ENCODE assay signal across 19 cellular contexts in genomic region chrX:108156082-108156481, GRCh38.
"Had no signal": no experiment of that assay in that cellular context is flagged by ENCODE, and none has a peak within 500 bp of the region (broad histone marks: within the 10 kb centered on the region; RNA-seq: fewer than 3 reads in every experiment).

No MANE protein-coding gene starts in this region.

- H3K4me2 ChIP-seq: SK-N-SH had no signal

- H3K36me3 ChIP-seq: MG63 had no signal

- DNase-seq: Karpas-422, KBM-7, MG63, NCI-H1092 treated with DMSO at 0.1 percent for 48 hours, NCI-H1436, NCI-H187, NCI-H2029, NCI-H2081 treated with DMSO at 0.1 percent for 48 hours, NCI-H2171, NCI-H226, NCI-H446, NCI-H510A, NCI-H524 treated with DMSO at 0.1 percent for 48 hours, NCI-H69, NCI-H774, SHP77, SK-N-SH had no signal

- H3K27ac ChIP-seq: HL-60, RWPE1 had no signal

- H3K27me3 ChIP-seq: MG63 had no signal

- H3K9ac ChIP-seq: SK-N-SH had no signal

- H3K9me3 ChIP-seq: MG63, SK-N-SH had no signal

- H3K4me3 ChIP-seq: MG63 had no signal
